In genomic region chr5:90996089-90996488, GRCh38 we compare ENCODE assay signal across 11 cellular contexts.
"Had no signal": no experiment of that assay in that cellular context is flagged by ENCODE, and none has a peak within 500 bp of the region (broad histone marks: within the 10 kb centered on the region; RNA-seq: fewer than 3 reads in every experiment).

No MANE protein-coding gene starts in this region.

- H3K9me3 ChIP-seq: HAP-1 had no signal

- FAIRE-seq: H1, H54 had no signal

- H3K4me3 Mint-ChIP-seq: GM23338, H9, HFFc6 had no signal

- H3K4me3 ChIP-seq: GM23248, GM23338, HAP-1 had no signal

- H3K4me1 ChIP-seq: HAP-1 had no signal

- DNase-seq: GM23248, GOT3, H7, H9, HCEC 1CT, HFFc6 had no signal

- ATAC-seq: GM23338, HCT116 had no signal

- H3K9me3 Mint-ChIP-seq: HFFc6 had no signal

- H3K36me3 ChIP-seq: HAP-1 had no signal

- H3K27ac ChIP-seq: GM23248 had no signal

- H3K4me1 Mint-ChIP-seq: GM23338, H9 had no signal

- H3K27ac Mint-ChIP-seq: GM23338, HFFc6 had no signal
